Comparison of ENCODE assay signal across 19 cellular contexts in the genomic region with DNA sequence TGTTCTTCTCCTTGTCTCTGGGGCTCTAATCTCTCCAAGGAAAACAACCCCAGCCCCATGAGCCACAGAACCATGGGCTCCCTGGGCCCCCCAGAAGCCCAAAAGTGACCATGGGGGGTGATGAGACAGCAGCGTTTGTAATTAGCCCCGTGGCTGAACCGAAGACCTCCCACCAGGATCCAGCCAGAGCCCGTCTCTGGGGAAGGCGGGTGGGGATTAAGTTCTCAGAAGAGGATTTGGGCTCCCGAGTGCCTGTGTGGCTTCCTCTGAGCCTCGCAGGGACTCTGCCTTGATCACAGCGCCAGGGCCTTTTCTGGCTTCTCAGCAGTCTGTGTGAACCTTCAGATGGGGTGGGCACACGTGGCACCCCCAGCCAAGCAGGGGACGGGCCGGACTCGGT.
DNase-seq lines count a peak whose midpoint lies in the region; ATAC-seq, FAIRE-seq and TF ChIP-seq lines count a peak whose summit lies in the region.
"Had no signal": no experiment of that assay in that cellular context is flagged by ENCODE, and none has a peak within 500 bp of the region (broad histone marks: within the 10 kb centered on the region; RNA-seq: fewer than 3 reads in every experiment).

No MANE protein-coding gene starts in this region.

- H3K4me1 ChIP-seq in H1 (replicated peaks in 1 of 4; ENCODE audit: control insufficient read depth in 3 of 4, insufficient read depth in 4 of 4, low read length in 3 of 4) (peaks cover 4 to 16% (median 9%) of the 10 kb centered on the region in 4 experiments; a peak in 6 of 7 replicates), neutrophil (ENCODE audit: control insufficient read depth in 1 of 2, insufficient read depth in 1 of 2, low read depth in 1 of 2, low read length in 1 of 2) (peaks cover 90 to 96% of the 10 kb centered on the region in 2 experiments)
- H3K4me1 ChIP-seq: Caco-2 had no signal

- peaks cover 0 to 4% (median 1%) of the 10 kb centered on the region in 4 experiments; a peak in 3 of 7 replicates for H3K27me3 ChIP-seq in H1 (replicated peaks in 1 of 4; ENCODE audit: control insufficient read depth in 3 of 4, extremely low read depth in 1 of 4, insufficient read depth in 3 of 4, low read length in 3 of 4)
- no peaks in the 10 kb centered on the region for H3K27me3 ChIP-seq in neutrophil

- H3K9ac ChIP-seq in H1 (replicated peaks in 1 of 4; ENCODE audit: extremely low read depth in 1 of 4, low read depth in 3 of 4, low read length in 3 of 4), result no peak overlapping the region

- peak overlapping the region; percentile 37; the same call in 1 of the 2 replicates for H4K8ac ChIP-seq in H1 (ENCODE audit: extremely low read depth, insufficient read depth, low read length)

- H3K18ac ChIP-seq in H1 (ENCODE audit: extremely low read depth, low read length), result 0 out of 2 replicates have a peak overlapping the region, but pooled peaks have one; percentile 24

- TF ChIP-seq RAD21 in H1 (IDR thresholded peaks at IDR 0.05 in 1 of 2, conservative IDR thresholded peaks at IDR 0.05 in 1 of 2; ENCODE audit: low read depth in 2 of 2, low read length in 2 of 2), result no peak

- no peak overlapping the region for H2AK5ac ChIP-seq in H1 (ENCODE audit: low read depth, low read length)

- H3K14ac ChIP-seq in H1 (ENCODE audit: insufficient read length), result no peak overlapping the region

- no peak for FAIRE-seq in D721Med (lab: Jason Lieb, UNC)
- no peak for FAIRE-seq in H1 (lab: Jason Lieb, UNC)

- H3K23me2 ChIP-seq in H1 (ENCODE audit: low read depth, low read length), result no peaks in the 10 kb centered on the region

- H2BK12ac ChIP-seq in H1 (ENCODE audit: low read depth, low read length), result 0 out of 2 replicates have a peak overlapping the region, but pooled peaks have one; percentile 27

- H3K4me3 Mint-ChIP-seq in T-cell, result no peak overlapping the region
- H3K4me3 Mint-ChIP-seq: activated CD4-positive, alpha-beta T cell treated with anti-CD3 and anti-CD28 coated beads, Interleukin-2, amount 10 ng/mL, durations not matched to agents 24 days and 14 days; H9 had no signal

- H2BK20ac ChIP-seq in H1 (ENCODE audit: low read length), result no peak overlapping the region

- H3K4me3 ChIP-seq in H1 (ENCODE audit: extremely low read depth in 1 of 4, insufficient read depth in 2 of 4, low read depth in 3 of 4, low read length in 4 of 4), result no peak overlapping the region
- no peak overlapping the region for H3K4me3 ChIP-seq in neutrophil (ENCODE audit: low read depth in 1 of 2, low read length in 1 of 2)
- H3K4me3 ChIP-seq: left lung, sigmoid colon, tibial nerve had no signal

- H3K23ac ChIP-seq in H1 (ENCODE audit: insufficient read length), result no peak overlapping the region

- peaks cover 0 to 1% of the 10 kb centered on the region in 2 experiments for H4K20me1 ChIP-seq in H1 (replicated peaks in 1 of 2; ENCODE audit: control insufficient read depth in 1 of 2, insufficient read depth in 2 of 2, low read length in 2 of 2)

- H2BK5ac ChIP-seq in H1 (ENCODE audit: low read depth, low read length), result no peak overlapping the region

- H4K91ac ChIP-seq in H1 (replicated peaks; ENCODE audit: insufficient read length, low read length), result no peak overlapping the region

- no peak for TF ChIP-seq POLR2A in H1 (IDR thresholded peaks at IDR 0.05; ENCODE audit: control extremely low read depth in 1 of 2, low read depth in 2 of 2, low read length in 2 of 2)

- no peaks in the 10 kb centered on the region for H3K36me3 Mint-ChIP-seq in T-cell

- H3K56ac ChIP-seq in H1 (replicated peaks; ENCODE audit: insufficient read length, low read depth, low read length), result no peak overlapping the region

- no peak overlapping the region for H3K27ac Mint-ChIP-seq in T-cell
- H3K27ac Mint-ChIP-seq: activated CD4-positive, alpha-beta T cell treated with anti-CD3 and anti-CD28 coated beads, Interleukin-2, amount 10 ng/mL, durations not matched to agents 24 days and 14 days had no signal

- H3K79me2 ChIP-seq in H1 (ENCODE audit: control insufficient read depth in 1 of 2, insufficient read depth in 2 of 2, low read length in 2 of 2), result no peaks in the 10 kb centered on the region

- ATAC-seq in T-cell (replicated peaks in 1 of 4) (no peak), GM19463 (IDR thresholded peaks at IDR 0.05; ENCODE audit: unreplicated experiment) (no peak)
- ATAC-seq: stimulated activated naive CD8-positive, alpha-beta T cell treated with anti-CD3 and anti-CD28 coated beads, Interleukin-15, Interleukin-2, amounts not matched to agents 100 U/mL and 50 U/mL, for 24 hours had no signal

- H3K4me2 ChIP-seq in H1 (ENCODE audit: insufficient read depth in 1 of 2, low read depth in 2 of 2, low read length in 2 of 2), result no peak overlapping the region

- H4K5ac ChIP-seq in H1 (ENCODE audit: insufficient read length, low read depth, low read length), result no peak overlapping the region

- DNase-seq in D721Med (ENCODE audit: insufficient read length, low spot score) (peak; percentile 78), NCI-H82 (lab: John Stamatoyannopoulos, UW) (peak; percentile 98), H1 (ENCODE audit: low read depth in 1 of 2, low spot score in 2 of 2) (no peak), T-cell (no peak), HuH-7 (ENCODE audit: low spot score) (no peak), ureter (ENCODE audit: low spot score) (no peak)
- DNase-seq: activated CD4-positive, alpha-beta T cell treated with anti-CD3 and anti-CD28 coated beads, Interleukin-2, amount 10 ng/mL, durations not matched to agents 24 days and 14 days; AML-193; NCI-H1694 treated with DMSO at 0.1 percent for 48 hours; sigmoid colon; stimulated activated CD4-positive, alpha-beta T cell treated with anti-CD3 and anti-CD28 coated beads, Interleukin-1b, Interleukin-23, amount 100 ng/mL, for 48 hours; stimulated activated naive CD8-positive, alpha-beta T cell treated with anti-CD3 and anti-CD28 coated beads, Interleukin-15, Interleukin-2, amounts not matched to agents 100 U/mL and 50 U/mL, for 24 hours had no signal

- no peaks in the 10 kb centered on the region for H3K9me3 Mint-ChIP-seq in T-cell
- H3K9me3 Mint-ChIP-seq: activated CD4-positive, alpha-beta T cell treated with anti-CD3 and anti-CD28 coated beads, Interleukin-2, amount 10 ng/mL, durations not matched to agents 24 days and 14 days; H9 had no signal

- peaks cover 26 to 31% of the 10 kb centered on the region in 2 donors for H3K27me3 Mint-ChIP-seq in T-cell

- no peaks in the 10 kb centered on the region for H3K9me3 ChIP-seq in H1 (ENCODE audit: insufficient read depth in 2 of 2, low read depth in 1 of 2, low read length in 1 of 2)
- no peaks in the 10 kb centered on the region for H3K9me3 ChIP-seq in neutrophil
- H3K9me3 ChIP-seq: Caco-2, left lung, sigmoid colon had no signal

- TF ChIP-seq CTCF in D721Med (IDR thresholded peaks at IDR 0.05; ENCODE audit: insufficient read depth, missing control alignments) (no peak), H1 (IDR thresholded peaks at IDR 0.05; ENCODE audit: control extremely low read depth in 1 of 3, insufficient read depth in 1 of 3, low read depth in 1 of 3, low read length in 3 of 3) (no peak), neutrophil (IDR thresholded peaks at IDR 0.05) (no peak)

- peak overlapping the region; percentile 88; the same call in 1 of the 2 replicates for H2BK15ac ChIP-seq in H1 (ENCODE audit: low read length)

- TF ChIP-seq EP300 in H1 (IDR thresholded peaks at IDR 0.05; ENCODE audit: borderline replicate concordance in 1 of 2, low read depth in 2 of 2, low read length in 2 of 2), result no peak

- CTCF ChIA-PET in H1 (lab: Charles Lee; ENCODE audit: partially characterized antibody), result interaction anchor here (1.0 to 1.8 kb wide), 3 partner anchors 10 to 75 kb away, joined by 4 to 6 read pairs (median 4); no protein-coding TSS in a partner anchor
- CTCF ChIA-PET in T-cell (lab: Charles Lee), result no interaction called here

- H3K36me3 ChIP-seq in H1 (ENCODE audit: control insufficient read depth in 2 of 4, insufficient read depth in 4 of 4, low read length in 3 of 4) (no peaks in the 10 kb centered on the region), neutrophil (no peaks in the 10 kb centered on the region)
- H3K36me3 ChIP-seq: left lung, sigmoid colon, tibial nerve had no signal

- H3K4ac ChIP-seq in H1 (replicated peaks; ENCODE audit: insufficient read length, low read depth, low read length), result no peak overlapping the region

- H2BK120ac ChIP-seq in H1 (replicated peaks; ENCODE audit: low read depth, low read length), result no peak overlapping the region

- WGBS in H1 (ENCODE audit: extremely low coverage in 1 of 2, insufficient coverage in 1 of 2, insufficient read length in 1 of 2, insufficient replicate concordance in 2 of 2, low coverage in 1 of 2, low lambda C conversion rate in 2 of 2, missing lambda C conversion rate in 1 of 2), 2 experiments, result 77% methylated on average over 8 of the region's 12 CpGs; no CpG with 5 or more reads in 1 of the 2 experiments

- H2AFZ ChIP-seq in H1 (ENCODE audit: low read length), result no peak overlapping the region

- POLR2A ChIA-PET in H1 (lab: Charles Lee; ENCODE audit: partially characterized antibody) (no interaction called here), T-cell (lab: Charles Lee) (no interaction called here)

- H3K79me1 ChIP-seq in H1 (ENCODE audit: low read depth, low read length), result no peaks in the 10 kb centered on the region

- H3K4me1 Mint-ChIP-seq in T-cell, result peaks cover 0 to 4% (median 3%) of the 10 kb centered on the region in 3 donors
- H3K4me1 Mint-ChIP-seq: activated CD4-positive, alpha-beta T cell treated with anti-CD3 and anti-CD28 coated beads, Interleukin-2, amount 10 ng/mL, durations not matched to agents 24 days and 14 days had no signal

- H3K27ac ChIP-seq in H1 (ENCODE audit: low read depth, low read length) (no peak overlapping the region), neutrophil (peak overlapping the region; percentile 51)
- H3K27ac ChIP-seq: epithelial cell of prostate, left lung, sigmoid colon had no signal

Comparison
In these comparisons a context has a peak if more than half of its experiments do, and no peak if none do; other contexts are left out.
1. DNase-seq: peak in D721Med (single experiment) and NCI-H82 (single experiment); none in H1 (0 of 2), T-cell (0 of 34), HuH-7 (single experiment) and ureter (single experiment).